ENCODE assay signal across 17 cellular contexts in genomic region chr3:10395196-10395595, GRCh38.
A peak's percentile ranks its signal among the peaks of the same experiment; 100 is the strongest.
DNase-seq lines count a peak whose midpoint lies in the region; ATAC-seq and TF ChIP-seq lines count a peak whose summit lies in the region.
"Had no signal": no experiment of that assay in that cellular context is flagged by ENCODE, and none has a peak within 500 bp of the region (broad histone marks: within the 10 kb centered on the region; RNA-seq: fewer than 3 reads in every experiment).

No MANE protein-coding gene starts in this region.

- H3K36me3 Mint-ChIP-seq in activated naive CD4-positive, alpha-beta T cell treated with anti-CD3 and anti-CD28 coated beads, Interleukin-2, amount 10 ng/mL, durations not matched to agents 7 days and 5 days: no peaks in the 10 kb centered on the region
- no peaks in the 10 kb centered on the region for H3K36me3 Mint-ChIP-seq in activated naive CD4-positive, alpha-beta T cell treated with anti-CD3 and anti-CD28 coated beads for 36 hours (ENCODE audit: low read depth)
- peaks cover 3% of the 10 kb centered on the region for H3K36me3 Mint-ChIP-seq in effector memory CD8-positive, alpha-beta T cell (ENCODE audit: insufficient read depth)

- peak overlapping the region; percentile 11; the same call in 1 of the 2 replicates for H3K9ac ChIP-seq in MM.1S (ENCODE audit: low read length)

- intact Hi-C loops in activated naive CD4-positive, alpha-beta T cell treated with anti-CD3 and anti-CD28 coated beads for 36 hours (cut with micrococcal nuclease): no loop called here
- intact Hi-C loops in posterior vena cava (cut with DNase I) (no loop called here), thyroid gland (cut with DNase I) (no loop called here)

- no peaks in the 10 kb centered on the region for H3K79me2 ChIP-seq in MM.1S (ENCODE audit: low read length)
- H3K79me2 ChIP-seq: hepatocyte had no signal

- no peaks in the 10 kb centered on the region for H4K20me1 ChIP-seq in MM.1S (ENCODE audit: insufficient read depth, low read length)

- H3K4me3 ChIP-seq in MM.1S (ENCODE audit: low read length) (0 out of 2 replicates have a peak overlapping the region, but pooled peaks have one; percentile 4), thyroid gland (replicated peaks in 1 of 3) (no peak overlapping the region)
- H3K4me3 ChIP-seq: hepatocyte had no signal

- H3K36me3 ChIP-seq in MM.1S (replicated peaks; ENCODE audit: insufficient read depth, low read length) (no peaks in the 10 kb centered on the region), thyroid gland (no peaks in the 10 kb centered on the region)

- no peak for TF ChIP-seq CTCF in MM.1S (IDR thresholded peaks at IDR 0.05; ENCODE audit: low read length)
- TF ChIP-seq CTCF in thyroid gland (IDR thresholded peaks at IDR 0.05): no peak

- H3K27me3 ChIP-seq in MM.1S (replicated peaks; ENCODE audit: insufficient read depth, low read length) (no peaks in the 10 kb centered on the region), thyroid gland (no peaks in the 10 kb centered on the region)
- H3K27me3 ChIP-seq: hepatocyte had no signal

- no peak for TF ChIP-seq POLR2A in thyroid gland (IDR thresholded peaks at IDR 0.05)

- DNase-seq in activated naive CD4-positive, alpha-beta T cell treated with anti-CD3 and anti-CD28 coated beads, Interleukin-2, amount 10 ng/mL, durations not matched to agents 7 days and 5 days: no peak
- DNase-seq in activated naive CD4-positive, alpha-beta T cell treated with anti-CD3 and anti-CD28 coated beads for 36 hours: no peak
- DNase-seq in MM.1S: peak; percentile 68
- no peak for DNase-seq in effector memory CD8-positive, alpha-beta T cell
- peak; percentile 19 for DNase-seq in posterior vena cava (ENCODE audit: low spot score)
- no peak for DNase-seq in RKO (ENCODE audit: low spot score)
- DNase-seq in thyroid gland: no peak
- DNase-seq: activated CD8-positive, alpha-beta memory T cell treated with anti-CD3 and anti-CD28 coated beads, Interleukin-2, amount 50 U/mL, for 48 hours; erythroblast; Kasumi-1; mesendoderm; NCI-H1105; NCI-H510A had no signal

- WGBS in thyroid gland, 2 donors: 76 to 82% methylated on average over 7 of the region's 7 CpGs

- CTCF ChIA-PET in activated naive CD4-positive, alpha-beta T cell treated with anti-CD3 and anti-CD28 coated beads, Interleukin-2, amount 10 ng/mL, durations not matched to agents 7 days and 5 days (lab: Charles Lee): interaction anchor here (1.0 kb wide), 1 partner anchor 344 kb away, joined by 3 read pairs; no protein-coding TSS in a partner anchor
- CTCF ChIA-PET in activated naive CD4-positive, alpha-beta T cell treated with anti-CD3 and anti-CD28 coated beads for 36 hours (lab: Charles Lee): no interaction called here

- H3K9me3 ChIP-seq in MM.1S (replicated peaks; ENCODE audit: insufficient read depth, low read length) (no peaks in the 10 kb centered on the region), thyroid gland (no peaks in the 10 kb centered on the region)

- H3F3A ChIP-seq in MM.1S (ENCODE audit: insufficient read depth, low read length): peaks cover 29% of the 10 kb centered on the region

- no peak overlapping the region for H3K4me3 Mint-ChIP-seq in activated naive CD4-positive, alpha-beta T cell treated with anti-CD3 and anti-CD28 coated beads, Interleukin-2, amount 10 ng/mL, durations not matched to agents 7 days and 5 days
- no peak overlapping the region for H3K4me3 Mint-ChIP-seq in activated naive CD4-positive, alpha-beta T cell treated with anti-CD3 and anti-CD28 coated beads for 36 hours
- H3K4me3 Mint-ChIP-seq in effector memory CD8-positive, alpha-beta T cell: peak overlapping the region; percentile 50 to 72
- H3K4me3 Mint-ChIP-seq: nephron had no signal

- peak; percentile 9 for ATAC-seq in effector memory CD8-positive, alpha-beta T cell (replicated peaks)
- no peak for ATAC-seq in HG03097 (IDR thresholded peaks at IDR 0.05; ENCODE audit: low FRiP score, unreplicated experiment)
- ATAC-seq: foreskin keratinocyte had no signal

- no peaks in the 10 kb centered on the region for H3K9me3 Mint-ChIP-seq in activated naive CD4-positive, alpha-beta T cell treated with anti-CD3 and anti-CD28 coated beads, Interleukin-2, amount 10 ng/mL, durations not matched to agents 7 days and 5 days
- no peaks in the 10 kb centered on the region for H3K9me3 Mint-ChIP-seq in activated naive CD4-positive, alpha-beta T cell treated with anti-CD3 and anti-CD28 coated beads for 36 hours
- H3K9me3 Mint-ChIP-seq in effector memory CD8-positive, alpha-beta T cell: no peaks in the 10 kb centered on the region
- H3K9me3 Mint-ChIP-seq: nephron had no signal

- H3K9me2 ChIP-seq in MM.1S (replicated peaks; ENCODE audit: insufficient read depth, low read length): no peaks in the 10 kb centered on the region

- H3K4me2 ChIP-seq in MM.1S (ENCODE audit: low read depth, low read length): peak overlapping the region; percentile 83
- H3K4me2 ChIP-seq: hepatocyte had no signal

- H3K4me1 Mint-ChIP-seq in activated naive CD4-positive, alpha-beta T cell treated with anti-CD3 and anti-CD28 coated beads, Interleukin-2, amount 10 ng/mL, durations not matched to agents 7 days and 5 days: peaks cover 26% of the 10 kb centered on the region
- peaks cover 31% of the 10 kb centered on the region for H3K4me1 Mint-ChIP-seq in activated naive CD4-positive, alpha-beta T cell treated with anti-CD3 and anti-CD28 coated beads for 36 hours (ENCODE audit: low read depth)
- peaks cover 34 to 59% of the 10 kb centered on the region in 2 donors for H3K4me1 Mint-ChIP-seq in effector memory CD8-positive, alpha-beta T cell (ENCODE audit: low read depth in 2 of 2)
- H3K4me1 Mint-ChIP-seq: nephron had no signal

- 0 out of 2 replicates have a peak overlapping the region, but pooled peaks have one; percentile 14 for H2AFZ ChIP-seq in MM.1S (ENCODE audit: low read length)
- H2AFZ ChIP-seq: hepatocyte had no signal

- peaks cover 38% of the 10 kb centered on the region for H3K27me3 Mint-ChIP-seq in activated naive CD4-positive, alpha-beta T cell treated with anti-CD3 and anti-CD28 coated beads, Interleukin-2, amount 10 ng/mL, durations not matched to agents 7 days and 5 days
- no peaks in the 10 kb centered on the region for H3K27me3 Mint-ChIP-seq in activated naive CD4-positive, alpha-beta T cell treated with anti-CD3 and anti-CD28 coated beads for 36 hours (ENCODE audit: low read depth)
- no peaks in the 10 kb centered on the region for H3K27me3 Mint-ChIP-seq in effector memory CD8-positive, alpha-beta T cell

- H3K4me1 ChIP-seq in MM.1S (ENCODE audit: low read length) (peaks cover 54% of the 10 kb centered on the region), thyroid gland (no peaks in the 10 kb centered on the region)
- H3K4me1 ChIP-seq: foreskin keratinocyte had no signal

- H3K27ac ChIP-seq in MM.1S (ENCODE audit: low read length) (peak overlapping the region; percentile 91), thyroid gland (no peak overlapping the region)
- H3K27ac ChIP-seq: foreskin keratinocyte, hepatocyte had no signal

- peak overlapping the region; percentile 47 for H3K27ac Mint-ChIP-seq in activated naive CD4-positive, alpha-beta T cell treated with anti-CD3 and anti-CD28 coated beads, Interleukin-2, amount 10 ng/mL, durations not matched to agents 7 days and 5 days
- H3K27ac Mint-ChIP-seq in activated naive CD4-positive, alpha-beta T cell treated with anti-CD3 and anti-CD28 coated beads for 36 hours: no peak overlapping the region
- H3K27ac Mint-ChIP-seq in effector memory CD8-positive, alpha-beta T cell: peak overlapping the region in 1 of 2 donors; percentile 79
- H3K27ac Mint-ChIP-seq: nephron had no signal

Comparison
In these comparisons a context has a peak if more than half of its experiments do, and no peak if none do; other contexts are left out.
1. DNase-seq: peak in MM.1S (single experiment) and posterior vena cava (single experiment); none in activated naive CD4-positive, alpha-beta T cell treated with anti-CD3 and anti-CD28 coated beads, Interleukin-2, amount 10 ng/mL, durations not matched to agents 7 days and 5 days (single experiment), activated naive CD4-positive, alpha-beta T cell treated with anti-CD3 and anti-CD28 coated beads for 36 hours (single experiment), effector memory CD8-positive, alpha-beta T cell (0 of 3), RKO (single experiment) and thyroid gland (0 of 2).
2. H3K4me3 Mint-ChIP-seq: peak in effector memory CD8-positive, alpha-beta T cell (2 of 2); none in activated naive CD4-positive, alpha-beta T cell treated with anti-CD3 and anti-CD28 coated beads, Interleukin-2, amount 10 ng/mL, durations not matched to agents 7 days and 5 days (single experiment) and activated naive CD4-positive, alpha-beta T cell treated with anti-CD3 and anti-CD28 coated beads for 36 hours (single experiment).